In genomic region chr10:17712053-17712452, GRCh38 we compare ENCODE assay signal across 20 cellular contexts. TPM values are rescaled to one million over a fixed set of nuclear protein-coding genes. Genes with fewer than 3 reads are reported as not detected.
DNase-seq lines count a peak whose midpoint lies in the region; ATAC-seq, FAIRE-seq and TF ChIP-seq lines count a peak whose summit lies in the region.
"Had no signal": no experiment of that assay in that cellular context is flagged by ENCODE, and none has a peak within 500 bp of the region (broad histone marks: within the 10 kb centered on the region; RNA-seq: fewer than 3 reads in every experiment).

No MANE protein-coding gene starts in this region.

- CTCF ChIA-PET in GM12878 (lab: Yijun Ruan, JAX): interaction anchor here (1.6 kb wide), 1 partner anchor 24 kb away, joined by 5 read pairs; no protein-coding TSS in a partner anchor

- H3K4me2 ChIP-seq in GM12878 (ENCODE audit: control insufficient read depth, insufficient read depth): no peak overlapping the region
- no peak overlapping the region for H3K4me2 ChIP-seq in neural progenitor cell
- H3K4me2 ChIP-seq in neuronal stem cell (ENCODE audit: insufficient read depth, low read length, poor library complexity, severe bottlenecking): no peak overlapping the region
- H3K4me2 ChIP-seq: GM23338 had no signal

- TF ChIP-seq CTCF in BE2C (IDR thresholded peaks at IDR 0.05; ENCODE audit: low read depth, low read length) (no peak), GM12878 (IDR thresholded peaks at IDR 0.05 in 2 of 3, conservative IDR thresholded peaks at IDR 0.05 in 1 of 3; ENCODE audit: control insufficient read depth in 2 of 3, extremely low read depth in 1 of 3, insufficient read depth in 1 of 3, low read depth in 3 of 3, low read length in 3 of 3) (no peak), neural progenitor cell (IDR thresholded peaks at IDR 0.05) (no peak)

- no peak overlapping the region for H2BK15ac ChIP-seq in neuronal stem cell (ENCODE audit: low read length)

- RAD21 ChIA-PET in GM12878 (lab: Charles Lee; ENCODE audit: unreplicated experiment): no interaction called here

- no peak overlapping the region for H4K8ac ChIP-seq in neuronal stem cell (ENCODE audit: low read depth, low read length)

- H3K23ac ChIP-seq in neuronal stem cell (ENCODE audit: low read depth, low read length, poor library complexity): no peak overlapping the region

- no peak for TF ChIP-seq POLR2A in GM12878 (IDR thresholded peaks at IDR 0.05; ENCODE audit: low read depth, low read length)

- H2BK5ac ChIP-seq in neuronal stem cell (ENCODE audit: low read length): no peak overlapping the region

- ATAC-seq in GM12878 (no peak), HG03025 (IDR thresholded peaks at IDR 0.05; ENCODE audit: low FRiP score, unreplicated experiment) (no peak)
- ATAC-seq: CD8-positive, alpha-beta T cell; GM23338; HCT116 had no signal

- H3K36me3 Mint-ChIP-seq in neural progenitor cell: peaks cover 24% of the 10 kb centered on the region

- peaks cover 7% of the 10 kb centered on the region for H3F3A ChIP-seq in neural progenitor cell (ENCODE audit: low read depth)

- peaks cover 25% of the 10 kb centered on the region for H3K4me1 Mint-ChIP-seq in neural progenitor cell

- no peak overlapping the region for H2BK12ac ChIP-seq in neuronal stem cell (ENCODE audit: low read length)

- 96% methylated on average over 5 of the region's 5 CpGs for WGBS in GM12878 (ENCODE audit: insufficient coverage, insufficient replicate concordance, low lambda C conversion rate, missing lambda C conversion rate)
- no CpG with 5 or more reads among the region's 5 CpGs for WGBS in neuronal stem cell (ENCODE audit: extremely low coverage in 2 of 2, insufficient read length in 2 of 2, insufficient replicate concordance in 1 of 2), 2 donors

- H3K18ac ChIP-seq in neuronal stem cell (ENCODE audit: low read length): no peak overlapping the region

- H3K27ac Mint-ChIP-seq in neural progenitor cell: peak overlapping the region; percentile 9
- H3K27ac Mint-ChIP-seq: CD8-positive, alpha-beta T cell; GM23338 had no signal

- intact Hi-C loops in GM12878 (cut with micrococcal nuclease; ENCODE audit: unreplicated experiment): no loop called here

- no peak overlapping the region for H3K14ac ChIP-seq in neuronal stem cell (ENCODE audit: low read length)

- SMC1A ChIA-PET in GM12878 (lab: Charles Lee; ENCODE audit: uncharacterized antibody, unreplicated experiment): interaction anchor here (0.9 to 1.6 kb wide), 2 partner anchors 14 to 30 kb away, joined by 3 to 5 read pairs; no protein-coding TSS in a partner anchor

- TSS peak; percentile 13 for BruUV-seq in GM12878 (replicated peaks; lab: Mats Ljungman, UMichigan)

- no peak overlapping the region for H2AK5ac ChIP-seq in neuronal stem cell (ENCODE audit: low read depth, low read length)

- H3K79me2 ChIP-seq in GM12878 (ENCODE audit: control insufficient read depth, insufficient read depth, low read length) (no peaks in the 10 kb centered on the region), neural progenitor cell (ENCODE audit: low read depth) (no peaks in the 10 kb centered on the region)

- no peak overlapping the region for H4K91ac ChIP-seq in neuronal stem cell (ENCODE audit: low read depth, low read length, poor library complexity)

- no peaks in the 10 kb centered on the region for H3K9me3 Mint-ChIP-seq in neural progenitor cell
- H3K9me3 Mint-ChIP-seq: CD4-positive, CD25-positive, alpha-beta regulatory T cell; CD8-positive, alpha-beta T cell; GM23338; H9 had no signal

- no peak for TF ChIP-seq RAD21 in GM12878 (IDR thresholded peaks at IDR 0.05; ENCODE audit: insufficient read depth, low read depth, low read length)

- H3K9me3 ChIP-seq in BE2C (no peaks in the 10 kb centered on the region), GM12878 (replicated peaks; ENCODE audit: control insufficient read depth, insufficient read depth, low read length) (no peaks in the 10 kb centered on the region), endocrine pancreas (ENCODE audit: control insufficient read depth, low read length) (no peaks in the 10 kb centered on the region), neural progenitor cell (ENCODE audit: low read depth) (no peaks in the 10 kb centered on the region), neuronal stem cell (replicated peaks in 1 of 2; ENCODE audit: control insufficient read depth in 2 of 2, insufficient read depth in 1 of 2, low read depth in 1 of 2, low read length in 2 of 2) (peaks cover 0 to 1% of the 10 kb centered on the region in 2 donors)
- H3K9me3 ChIP-seq: Caco-2 had no signal

- no peak overlapping the region for H2AFZ ChIP-seq in GM12878 (ENCODE audit: control insufficient read depth, low read depth, low read length)
- no peak overlapping the region for H2AFZ ChIP-seq in neural progenitor cell (replicated peaks)
- H2AFZ ChIP-seq in neuronal stem cell (ENCODE audit: low read length): no peak overlapping the region
- H2AFZ ChIP-seq: GM23338 had no signal

- H3K36me3 ChIP-seq in BE2C (peaks cover 17% of the 10 kb centered on the region), GM12878 (ENCODE audit: control insufficient read depth in 2 of 2, insufficient read depth in 2 of 2, low read length in 1 of 2) (peaks cover 5 to 6% of the 10 kb centered on the region in 2 experiments; a peak in 2 of 4 replicates), endocrine pancreas (ENCODE audit: control insufficient read depth, insufficient read depth, low read length) (no peaks in the 10 kb centered on the region), neural progenitor cell (peaks cover 19% of the 10 kb centered on the region), neuronal stem cell (replicated peaks in 1 of 2; ENCODE audit: control insufficient read depth in 2 of 2, insufficient read depth in 2 of 2, low read length in 2 of 2) (peaks cover 9 to 80% of the 10 kb centered on the region in 2 donors)

- H3K4me1 ChIP-seq in BE2C (no peaks in the 10 kb centered on the region; the same call in 1 of the 2 replicates), GM12878 (ENCODE audit: control insufficient read depth, insufficient read depth, low read length) (no peaks in the 10 kb centered on the region), endocrine pancreas (ENCODE audit: control insufficient read depth, insufficient read depth, low read length) (no peaks in the 10 kb centered on the region), neural progenitor cell (peaks cover 10% of the 10 kb centered on the region), neuronal stem cell (ENCODE audit: control insufficient read depth in 2 of 2, insufficient read depth in 1 of 2, low read depth in 1 of 2, low read length in 2 of 2) (peaks cover 4 to 6% of the 10 kb centered on the region in 2 donors)

- no peak for FAIRE-seq in GM12878 (lab: Jason Lieb, UNC)
- FAIRE-seq: G401.6, GM19239 had no signal

- in situ Hi-C loops in GM12878 (cut with MboI): no loop called here

- H3K9ac ChIP-seq in GM12878 (ENCODE audit: control insufficient read depth, insufficient read depth, low read length) (no peak overlapping the region), endocrine pancreas (ENCODE audit: control insufficient read depth, insufficient read depth, low read length) (no peak overlapping the region), neural progenitor cell (no peak overlapping the region), neuronal stem cell (ENCODE audit: low read depth, low read length, poor library complexity) (no peak overlapping the region)
- H3K9ac ChIP-seq: BLaER1 had no signal

- POLR2A ChIA-PET in GM12878 (lab: Charles Lee): no interaction called here

- H3K4me3 ChIP-seq in BE2C (ENCODE audit: low read depth, low read length) (peak overlapping the region; percentile 63), GM12878 (no peak overlapping the region), endocrine pancreas (ENCODE audit: control insufficient read depth, insufficient read depth, low read length) (peak overlapping the region; percentile 77), neural progenitor cell (no peak overlapping the region), neuronal stem cell (ENCODE audit: low read length in 2 of 2) (peak overlapping the region in 1 of 2 donors; percentile 50)
- H3K4me3 ChIP-seq: BLaER1, GM23338 had no signal

- H4K20me1 ChIP-seq in GM12878 (ENCODE audit: control insufficient read depth, insufficient read depth): no peaks in the 10 kb centered on the region
- peaks cover 5% of the 10 kb centered on the region for H4K20me1 ChIP-seq in neural progenitor cell (ENCODE audit: low read depth)
- H4K20me1 ChIP-seq: BLaER1 had no signal

- peak overlapping the region; percentile 8 for H3K4me3 Mint-ChIP-seq in neural progenitor cell
- H3K4me3 Mint-ChIP-seq: CD4-positive, CD25-positive, alpha-beta regulatory T cell; CD8-positive, alpha-beta T cell; GM23338; H9 had no signal

- no peak for DNase-seq in BE2C
- no peak for DNase-seq in GM12878 (ENCODE audit: low read depth, low spot score)
- no peak for DNase-seq in neural progenitor cell (ENCODE audit: low spot score)
- DNase-seq in A172 (ENCODE audit: low spot score): no peak
- no peak for DNase-seq in neuronal stem cell (ENCODE audit: low spot score)
- DNase-seq: 8988T; Caco-2; CD4-positive, CD25-positive, alpha-beta regulatory T cell; CD8-positive, alpha-beta T cell; DMS153; DND-41; H9 had no signal

- no peaks in the 10 kb centered on the region for H3K27me3 ChIP-seq in BE2C
- H3K27me3 ChIP-seq in GM12878 (replicated peaks in 1 of 2; ENCODE audit: control insufficient read depth in 2 of 2, insufficient read depth in 2 of 2, low read length in 1 of 2): no peaks in the 10 kb centered on the region
- no peaks in the 10 kb centered on the region for H3K27me3 ChIP-seq in endocrine pancreas (ENCODE audit: control insufficient read depth, insufficient read depth, low read length)
- no peaks in the 10 kb centered on the region for H3K27me3 ChIP-seq in neural progenitor cell
- H3K27me3 ChIP-seq in neuronal stem cell (ENCODE audit: control insufficient read depth in 3 of 3, insufficient read depth in 3 of 3, low read depth in 1 of 3, low read length in 3 of 3): no peaks in the 10 kb centered on the region
- H3K27me3 ChIP-seq: BLaER1 had no signal

- H3K27ac ChIP-seq in GM12878 (ENCODE audit: control insufficient read depth, insufficient read depth): no peak overlapping the region
- no peak overlapping the region for H3K27ac ChIP-seq in neural progenitor cell
- H3K27ac ChIP-seq in neuronal stem cell (replicated peaks; ENCODE audit: low read length): no peak overlapping the region
- H3K27ac ChIP-seq: BLaER1, C4-2B had no signal

- H3K79me1 ChIP-seq in neuronal stem cell (ENCODE audit: low read depth, low read length): peaks cover 2% of the 10 kb centered on the region

- no peak for TF ChIP-seq EP300 in GM12878 (IDR thresholded peaks at IDR 0.05; ENCODE audit: borderline replicate concordance in 1 of 2, control insufficient read depth in 1 of 2, low read depth in 2 of 2, low read length in 2 of 2)

- no peaks in the 10 kb centered on the region for H3K27me3 Mint-ChIP-seq in neural progenitor cell (ENCODE audit: insufficient read depth, low read depth)
- H3K27me3 Mint-ChIP-seq: CD4-positive, CD25-positive, alpha-beta regulatory T cell had no signal

- H2BK120ac ChIP-seq in neuronal stem cell (ENCODE audit: low read depth, low read length): no peak overlapping the region

- H3K4ac ChIP-seq in neuronal stem cell (ENCODE audit: low read length): no peak overlapping the region

RNA-seq across cellular contexts. Expression of gene TMEM236, which starts 39.9 kb away (rescaled TPM):
- 0.23 TPM for polyA plus RNA-seq in BE2C (2012; ENCODE audit: insufficient read depth, insufficient read length, low read depth)
- total RNA-seq in GM12878 (2013; cell fraction: nucleolus; rRNA removed): 0.10 TPM in 1 of 2 replicates, not detected in the other
- not detected in 2 replicates for total RNA-seq in GM12878 (2014; rRNA removed)
- total RNA-seq in GM12878 (2014; rRNA removed; fragmentation: Illumina TruSeq; extraction: Trizol): not detected in 2 replicates
- total RNA-seq in GM12878 (2021): not detected in 2 replicates
- not detected for polyA plus RNA-seq in GM12878 (2011; ENCODE audit: low read depth)
- 0.01 and 0.03 TPM in 2 replicates for polyA plus RNA-seq in GM12878 (2011; rRNA removed)
- 0.01 and 0.02 TPM in 2 replicates for polyA plus RNA-seq in GM12878 (2011; cell fraction: cytosol; rRNA removed)
- 0.03 and 0.04 TPM in 2 replicates for polyA plus RNA-seq in GM12878 (2011; cell fraction: nucleus; rRNA removed)
- polyA plus RNA-seq in GM12878 (2012): not detected in 2 replicates
- not detected in 2 replicates for polyA plus RNA-seq in GM12878 (2014; fragmentation: Illumina TruSeq; extraction: Trizol)
- polyA plus RNA-seq in GM12878 (2014; fragmentation: Nextera tagmentation; extraction: Ambion mirVana): not detected
- not detected in 2 replicates for polyA plus RNA-seq in GM12878 (2014; rRNA removed)
- polyA plus RNA-seq in GM12878 (2016; fragmentation: Nextera tagmentation; extraction: Ambion mirVana): not detected
- not detected in 2 replicates for polyA minus RNA-seq in GM12878 (2011; rRNA and poly(A)+ RNA removed)
- not detected in 2 replicates for polyA minus RNA-seq in GM12878 (2011; cell fraction: cytosol; rRNA and poly(A)+ RNA removed)
- not detected in 2 replicates for polyA minus RNA-seq in GM12878 (2011; cell fraction: nucleus; rRNA and poly(A)+ RNA removed)
- total RNA-seq in neural progenitor cell (ENCODE audit: low replicate concordance): 0.06 TPM in 1 of 2 replicates, not detected in the other
- 0.05 and 0.12 TPM in 2 replicates for total RNA-seq in A172 (2014; rRNA removed; shearing (Covaris generic))
- 0.01 TPM for polyA plus RNA-seq in neuronal stem cell (2013, experiment 1 of 2)
- 0.03 TPM for polyA plus RNA-seq in neuronal stem cell (2013, experiment 2 of 2)
- total RNA-seq: CD8-positive, alpha-beta T cell; H9 had no signal

Comparison
In these comparisons a context has a peak if more than half of its experiments do, and no peak if none do; other contexts are left out.
1. H3K4me3 ChIP-seq: peak in BE2C (single experiment) and endocrine pancreas (single experiment); none in GM12878 (single experiment) and neural progenitor cell (single experiment).